10 cellular contexts compared by ENCODE assay signal in genomic region chr20:62352402-62353288, GRCh38. TPM values are rescaled to one million over a fixed set of nuclear protein-coding genes. Genes with fewer than 3 reads are reported as not detected.
DNase-seq lines count a peak whose midpoint lies in the region; ATAC-seq, FAIRE-seq and TF ChIP-seq lines count a peak whose summit lies in the region.
"Had no signal": no experiment of that assay in that cellular context is flagged by ENCODE, and none has a peak within 500 bp of the region (broad histone marks: within the 10 kb centered on the region; RNA-seq: fewer than 3 reads in every experiment).

No MANE protein-coding gene starts in this region.

- H3K4me3 Mint-ChIP-seq in T-helper 2 cell treated with Interferon-gamma antibody and Interleukin-4, amounts not matched to agents 5 μg/mL and 100 μg/mL, for 36 hours: no peak overlapping the region
- H3K4me3 Mint-ChIP-seq: CD8-positive, alpha-beta T cell had no signal

- FAIRE-seq in RCC 7860 (lab: Jason Lieb, UNC) (peak; percentile 75), frontal cortex (lab: Jason Lieb, UNC) (no peak), pancreas (lab: Jason Lieb, UNC) (no peak), GM19239 (lab: Jason Lieb, UNC) (no peak)

- WGBS in pancreas, 2 donors: 79% methylated on average over 40 to 43 of the region's 43 CpGs

- intact Hi-C loops in pancreas (cut with DNase I): no loop called here

- peaks cover 0 to 11% (median 6%) of the 10 kb centered on the region in 3 donors for H3K36me3 ChIP-seq in pancreas

- no peak overlapping the region for H3K4me3 ChIP-seq in pancreas
- H3K4me3 ChIP-seq: cardiac muscle cell had no signal

- ATAC-seq in pancreas (peak in 3 of 4 donors; percentile 22 to 37 (median 28)), HG02759 (IDR thresholded peaks at IDR 0.05; ENCODE audit: unreplicated experiment) (no peak), GM21529 (IDR thresholded peaks at IDR 0.05; ENCODE audit: unreplicated experiment) (no peak)
- ATAC-seq: CD8-positive, alpha-beta T cell had no signal

- H3K27me3 ChIP-seq in pancreas: no peaks in the 10 kb centered on the region
- H3K27me3 ChIP-seq: cardiac muscle cell had no signal

- no peaks in the 10 kb centered on the region for H3K4me1 Mint-ChIP-seq in T-helper 2 cell treated with Interferon-gamma antibody and Interleukin-4, amounts not matched to agents 5 μg/mL and 100 μg/mL, for 36 hours (ENCODE audit: low read depth)

- H3K27me3 Mint-ChIP-seq in T-helper 2 cell treated with Interferon-gamma antibody and Interleukin-4, amounts not matched to agents 5 μg/mL and 100 μg/mL, for 36 hours (ENCODE audit: low read depth): no peaks in the 10 kb centered on the region

- H3K4me1 ChIP-seq in pancreas: peaks cover 0 to 9% (median 3%) of the 10 kb centered on the region in 3 donors

- H3K9me3 Mint-ChIP-seq in T-helper 2 cell treated with Interferon-gamma antibody and Interleukin-4, amounts not matched to agents 5 μg/mL and 100 μg/mL, for 36 hours: peaks cover 13% of the 10 kb centered on the region

- TF ChIP-seq CTCF in pancreas (IDR thresholded peaks at IDR 0.05): no peak

- H3K27ac Mint-ChIP-seq in T-helper 2 cell treated with Interferon-gamma antibody and Interleukin-4, amounts not matched to agents 5 μg/mL and 100 μg/mL, for 36 hours: no peak overlapping the region
- H3K27ac Mint-ChIP-seq: CD8-positive, alpha-beta T cell had no signal

- DNase-seq in Caki2 (ENCODE audit: low read depth) (peak; percentile 58), RCC 7860 (ENCODE audit: low spot score) (peak; percentile 86), frontal cortex (ENCODE audit: low spot score in 2 of 2) (peak; percentile 89), pancreas (peak in 2 of 6 donors; percentile 66 to 86), GM19239 (ENCODE audit: insufficient read length, low spot score) (no peak)
- no peak for DNase-seq in T-helper 2 cell treated with Interferon-gamma antibody and Interleukin-4, amounts not matched to agents 5 μg/mL and 100 μg/mL, for 36 hours (ENCODE audit: low spot score)

- in situ Hi-C loops in Caki2 (cut with HindIII; ENCODE audit: low pct_unique_long_range_greater_than_20kb, low sequenced_read_pairs): no loop called here

- H3K36me3 Mint-ChIP-seq in T-helper 2 cell treated with Interferon-gamma antibody and Interleukin-4, amounts not matched to agents 5 μg/mL and 100 μg/mL, for 36 hours (ENCODE audit: low read depth): peaks cover 4% of the 10 kb centered on the region
- H3K36me3 Mint-ChIP-seq: CD8-positive, alpha-beta T cell had no signal

- H3K27ac ChIP-seq in pancreas: no peak overlapping the region
- H3K27ac ChIP-seq: cardiac muscle cell had no signal

- H3K9me3 ChIP-seq in pancreas: no peaks in the 10 kb centered on the region

RNA-seq across cellular contexts. Expression of gene LAMA5, which starts 14.5 kb away (rescaled TPM):
- 59.3 and 63.3 TPM in 2 replicates for total RNA-seq in Caki2 (2014; rRNA removed; shearing (Covaris generic); ENCODE audit: low replicate concordance)
- total RNA-seq in frontal cortex (11.4 TPM), pancreas (10 to 100 TPM; 43.6 to 89.5 (median 59.4) TPM)
- polyA plus RNA-seq in pancreas: 100 to 1,000 TPM; 259 to 344 TPM

RNA-seq across cellular contexts. Expression of gene RPS21, which starts 34.3 kb away (rescaled TPM):
- total RNA-seq in Caki2 (2014; rRNA removed; shearing (Covaris generic); ENCODE audit: low replicate concordance): 2,013 and 2,296 TPM in 2 replicates
- 821 TPM for total RNA-seq in frontal cortex
- 1,000 to 10,000 TPM in 2 of 6 donors, 100 to 1,000 TPM in 4; 662 to 1,102 (median 850) TPM for total RNA-seq in pancreas
- polyA plus RNA-seq in pancreas: 1,000 to 10,000 TPM; 2,124 to 2,141 TPM

RNA-seq across cellular contexts. Expression of gene ADRM1, which starts 49.8 kb away (rescaled TPM):
- 213 and 243 TPM in 2 replicates for total RNA-seq in Caki2 (2014; rRNA removed; shearing (Covaris generic); ENCODE audit: low replicate concordance)
- total RNA-seq in frontal cortex: 41.2 TPM
- 10 to 100 TPM; 33.3 to 76.0 (median 36.5) TPM for total RNA-seq in pancreas
- 10 to 100 TPM; 61.9 to 74.8 TPM for polyA plus RNA-seq in pancreas

RNA-seq across cellular contexts. Expression of gene CABLES2, which starts 54.4 kb away (rescaled TPM):
- 3.3 and 5.9 TPM in 2 replicates for total RNA-seq in Caki2 (2014; rRNA removed; shearing (Covaris generic); ENCODE audit: low replicate concordance)
- total RNA-seq in frontal cortex (2.9 TPM), pancreas (1 to 10 TPM; 1.4 to 2.3 (median 1.9) TPM)
- 1 to 10 TPM; 1.5 to 2.9 TPM for polyA plus RNA-seq in pancreas

Comparison
In these comparisons a context has a peak if more than half of its experiments do, and no peak if none do; other contexts are left out.
1. DNase-seq: peak in Caki2 (single experiment), RCC 7860 (single experiment) and frontal cortex (2 of 2); none in GM19239 (single experiment) and T-helper 2 cell treated with Interferon-gamma antibody and Interleukin-4, amounts not matched to agents 5 μg/mL and 100 μg/mL, for 36 hours (single experiment).
2. ATAC-seq: peak in pancreas (3 of 4); none in HG02759 (single experiment) and GM21529 (single experiment).